In the genomic region with DNA sequence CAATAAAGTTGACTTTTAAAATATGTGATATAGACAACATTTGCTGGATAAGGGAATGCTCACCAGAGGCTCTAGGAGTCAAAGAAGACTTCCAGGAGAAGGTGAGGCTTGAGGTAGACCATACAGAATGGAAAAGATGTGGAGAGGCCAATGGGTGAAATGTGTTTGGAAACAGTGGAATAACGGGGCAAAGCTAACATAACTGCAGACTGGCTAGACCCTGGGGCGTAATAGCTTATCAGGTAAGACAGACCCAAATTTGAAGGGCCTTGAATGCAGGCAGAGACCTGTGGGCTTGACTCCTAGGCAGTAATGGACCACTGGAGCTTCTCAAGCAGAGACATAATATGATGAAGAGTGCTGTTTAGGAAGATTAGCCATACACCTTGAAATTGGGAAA, we compare ENCODE assay signal across 29 cellular contexts.
"Had no signal": no experiment of that assay in that cellular context is flagged by ENCODE, and none has a peak within 500 bp of the region (broad histone marks: within the 10 kb centered on the region; RNA-seq: fewer than 3 reads in every experiment).

No MANE protein-coding gene starts in this region.

- H3K4me1 Mint-ChIP-seq: stimulated activated effector memory CD8-positive, alpha-beta T cell treated with anti-CD3 and anti-CD28 coated beads, Interleukin-12 subunit alpha, Interleukin-12 subunit beta, amount 100 ng/mL, for 72 hours; stimulated activated memory B cell treated with anti-CD40 and anti-IgM and Interleukin-4, amounts not matched to agents 10 μg/mL and 1 μg/mL and 100 μg/mL, for 72 hours; stimulated activated naive B cell treated with anti-CD40 and anti-IgM and Interleukin-4, amounts not matched to agents 10 μg/mL and 1 μg/mL and 100 μg/mL, for 72 hours had no signal

- DNase-seq: stimulated activated CD4-positive, alpha-beta T cell treated with anti-CD3 and anti-CD28 coated beads, Interleukin-2, amount 100 ng/mL, for 48 hours; stimulated activated CD4-positive, alpha-beta T cell treated with anti-CD3 and anti-CD28 coated beads, Interleukin-4, amount 100 ng/mL, for 1 hour; stimulated activated CD4-positive, alpha-beta T cell treated with anti-CD3 and anti-CD28 coated beads, Interleukin-4, amount 100 ng/mL, for 24 hours; stimulated activated CD4-positive, alpha-beta T cell treated with anti-CD3 and anti-CD28 coated beads, Interleukin-4, amount 100 ng/mL, for 4 hours; stimulated activated CD8-positive, alpha-beta memory T cell treated with anti-CD3 and anti-CD28 coated beads, Interleukin-4, amount 100 ng/mL, for 48 hours; stimulated activated naive B cell treated with anti-CD40 and anti-IgM and Interleukin-4, amounts not matched to agents 10 μg/mL and 1 μg/mL and 100 μg/mL, for 72 hours; stimulated activated naive CD4-positive, alpha-beta T cell; stimulated activated naive CD4-positive, alpha-beta T cell treated with Interleukin-2 at 50 U/mL for 16 hours; stimulated activated naive CD8-positive, alpha-beta T cell treated with anti-CD3 and anti-CD28 coated beads, Interleukin-15, amount 100 ng/mL, for 72 hours; stimulated activated naive CD8-positive, alpha-beta T cell treated with anti-CD3 and anti-CD28 coated beads, Interleukin-15, Interleukin-2, amounts not matched to agents 100 U/mL and 50 U/mL, for 24 hours; stomach; substantia nigra; testis; thyroid gland; tibial artery; transverse colon; trophoblast cell; upper lobe of left lung; upper lobe of right lung; uterus had no signal

- H3K27me3 Mint-ChIP-seq: stimulated activated naive CD8-positive, alpha-beta T cell treated with anti-CD3 and anti-CD28 coated beads, Interleukin-15, amount 100 ng/mL, for 72 hours; stimulated activated naive CD8-positive, alpha-beta T cell treated with anti-CD3 and anti-CD28 coated beads, Interleukin-15, Interleukin-2, amounts not matched to agents 100 ng/mL and 50 ng/mL, for 24 hours had no signal

- ATAC-seq: stimulated activated effector memory CD8-positive, alpha-beta T cell treated with anti-CD3 and anti-CD28 coated beads, Interleukin-12 subunit alpha, Interleukin-12 subunit beta, amount 100 ng/mL, for 72 hours; stimulated activated memory B cell treated with anti-CD40 and anti-IgM and Interleukin-4, amounts not matched to agents 10 μg/mL and 1 μg/mL and 100 μg/mL, for 72 hours; stimulated activated naive B cell treated with anti-CD40 and anti-IgM and Interleukin-4, amounts not matched to agents 10 μg/mL and 1 μg/mL and 100 μg/mL, for 72 hours; stimulated activated naive CD8-positive, alpha-beta T cell treated with anti-CD3 and anti-CD28 coated beads, Interleukin-15, amount 100 ng/mL, for 72 hours; stimulated activated naive CD8-positive, alpha-beta T cell treated with anti-CD3 and anti-CD28 coated beads, Interleukin-15, Interleukin-2, amounts not matched to agents 100 U/mL and 50 U/mL, for 24 hours; upper lobe of right lung had no signal

- H3K36me3 ChIP-seq: stomach, suprapubic skin, thoracic aorta, thyroid gland, tibial artery, tibial nerve, transverse colon, upper lobe of left lung, upper lobe of right lung, uterus, vagina had no signal

- H3K36me3 Mint-ChIP-seq: stimulated activated effector memory CD8-positive, alpha-beta T cell treated with anti-CD3 and anti-CD28 coated beads, Interleukin-12 subunit alpha, Interleukin-12 subunit beta, amount 100 ng/mL, for 72 hours; stimulated activated memory B cell treated with anti-CD40 and anti-IgM and Interleukin-4, amounts not matched to agents 10 μg/mL and 1 μg/mL and 100 μg/mL, for 72 hours had no signal

- H3K27ac ChIP-seq: stomach, suprapubic skin, testis, thoracic aorta, thyroid gland, tibial artery, tibial nerve, transverse colon, upper lobe of left lung, upper lobe of right lung, uterus, vagina had no signal

- H3K27me3 ChIP-seq: stomach, suprapubic skin, testis, thyroid gland, tibial artery, transverse colon, upper lobe of left lung, upper lobe of right lung, uterus, vagina had no signal

- H3K27ac Mint-ChIP-seq: stimulated activated effector memory CD8-positive, alpha-beta T cell treated with anti-CD3 and anti-CD28 coated beads, Interleukin-12 subunit alpha, Interleukin-12 subunit beta, amount 100 ng/mL, for 72 hours; stimulated activated memory B cell treated with anti-CD40 and anti-IgM and Interleukin-4, amounts not matched to agents 10 μg/mL and 1 μg/mL and 100 μg/mL, for 72 hours; stimulated activated naive B cell treated with anti-CD40 and anti-IgM and Interleukin-4, amounts not matched to agents 10 μg/mL and 1 μg/mL and 100 μg/mL, for 72 hours; stimulated activated naive CD8-positive, alpha-beta T cell treated with anti-CD3 and anti-CD28 coated beads, Interleukin-15, amount 100 ng/mL, for 72 hours; stimulated activated naive CD8-positive, alpha-beta T cell treated with anti-CD3 and anti-CD28 coated beads, Interleukin-15, Interleukin-2, amounts not matched to agents 100 ng/mL and 50 ng/mL, for 24 hours; type B pancreatic cell had no signal

- H3K9me3 ChIP-seq: stomach, suprapubic skin, testis, thoracic aorta, thyroid gland, tibial artery, tibial nerve, transverse colon, upper lobe of left lung, upper lobe of right lung, uterus, vagina had no signal

- H3K9me3 Mint-ChIP-seq: stimulated activated effector memory CD8-positive, alpha-beta T cell treated with anti-CD3 and anti-CD28 coated beads, Interleukin-12 subunit alpha, Interleukin-12 subunit beta, amount 100 ng/mL, for 72 hours; stimulated activated memory B cell treated with anti-CD40 and anti-IgM and Interleukin-4, amounts not matched to agents 10 μg/mL and 1 μg/mL and 100 μg/mL, for 72 hours; stimulated activated naive CD8-positive, alpha-beta T cell treated with anti-CD3 and anti-CD28 coated beads, Interleukin-15, amount 100 ng/mL, for 72 hours; stimulated activated naive CD8-positive, alpha-beta T cell treated with anti-CD3 and anti-CD28 coated beads, Interleukin-15, Interleukin-2, amounts not matched to agents 100 ng/mL and 50 ng/mL, for 24 hours had no signal

- H3K4me3 Mint-ChIP-seq: stimulated activated effector memory CD8-positive, alpha-beta T cell treated with anti-CD3 and anti-CD28 coated beads, Interleukin-12 subunit alpha, Interleukin-12 subunit beta, amount 100 ng/mL, for 72 hours; stimulated activated memory B cell treated with anti-CD40 and anti-IgM and Interleukin-4, amounts not matched to agents 10 μg/mL and 1 μg/mL and 100 μg/mL, for 72 hours; stimulated activated naive B cell treated with anti-CD40 and anti-IgM and Interleukin-4, amounts not matched to agents 10 μg/mL and 1 μg/mL and 100 μg/mL, for 72 hours; stimulated activated naive CD8-positive, alpha-beta T cell treated with anti-CD3 and anti-CD28 coated beads, Interleukin-15, amount 100 ng/mL, for 72 hours; stimulated activated naive CD8-positive, alpha-beta T cell treated with anti-CD3 and anti-CD28 coated beads, Interleukin-15, Interleukin-2, amounts not matched to agents 100 ng/mL and 50 ng/mL, for 24 hours; type B pancreatic cell had no signal

- H3K4me3 ChIP-seq: stomach, suprapubic skin, testis, thoracic aorta, thyroid gland, tibial artery, tibial nerve, transverse colon, upper lobe of left lung, upper lobe of right lung, uterus, vagina had no signal

- H3K4me1 ChIP-seq: stomach, suprapubic skin, testis, thyroid gland, tibial artery, tibial nerve, transverse colon, upper lobe of left lung, upper lobe of right lung, uterus, vagina had no signal

- FAIRE-seq: urothelium cell line had no signal
